In the genomic region with DNA sequence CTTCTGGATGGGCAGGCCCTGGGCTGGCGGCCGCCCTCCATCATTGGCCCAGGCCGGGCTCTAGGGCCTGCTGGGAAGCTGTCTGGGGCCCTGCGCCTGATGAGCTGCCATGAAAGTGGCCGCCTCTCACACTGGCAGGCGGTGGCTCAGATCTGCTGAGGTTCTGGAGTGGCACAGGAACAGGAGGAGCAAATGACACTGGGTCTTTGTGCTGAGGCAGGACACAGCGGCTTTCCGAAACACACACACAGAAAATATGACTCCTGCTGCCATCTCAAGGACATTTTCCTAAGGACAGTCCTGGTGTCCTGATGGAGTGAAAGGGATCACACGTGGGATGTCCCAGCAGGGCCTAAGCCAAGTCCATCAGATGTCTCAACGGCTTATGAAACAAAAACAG, we compare ENCODE assay signal across 14 cellular contexts.
DNase-seq lines count a peak whose midpoint lies in the region; ATAC-seq, FAIRE-seq and TF ChIP-seq lines count a peak whose summit lies in the region.
"Had no signal": no experiment of that assay in that cellular context is flagged by ENCODE, and none has a peak within 500 bp of the region (broad histone marks: within the 10 kb centered on the region; RNA-seq: fewer than 3 reads in every experiment).

No MANE protein-coding gene starts in this region.

- H3K9ac ChIP-seq in BLaER1 = no peak overlapping the region
- no peak overlapping the region for H3K9ac ChIP-seq in GM12878 (ENCODE audit: control insufficient read depth, insufficient read depth, low read length)

- RAD21 ChIA-PET in GM12878 (lab: Charles Lee; ENCODE audit: unreplicated experiment) = no interaction called here

- no peak overlapping the region for H3K4me2 ChIP-seq in BLaER1
- no peak overlapping the region for H3K4me2 ChIP-seq in GM12878 (ENCODE audit: control insufficient read depth, insufficient read depth)

- no peak overlapping the region for H3K4me3 ChIP-seq in BLaER1
- H3K4me3 ChIP-seq in GM12878 = no peak overlapping the region
- H3K4me3 ChIP-seq in A673 (ENCODE audit: low read depth, low read length, poor library complexity, severe bottlenecking) = no peak overlapping the region

- peak overlapping the region; percentile 48 for H3K27ac Mint-ChIP-seq in stimulated activated effector memory CD8-positive, alpha-beta T cell treated with anti-CD3 and anti-CD28 coated beads, Interleukin-12 subunit alpha, Interleukin-12 subunit beta, amount 100 ng/mL, for 72 hours

- intact Hi-C loops in GM12878 (cut with micrococcal nuclease; ENCODE audit: unreplicated experiment) = no loop called here
- intact Hi-C loops in A673 (cut with micrococcal nuclease; ENCODE audit: unreplicated experiment) = no loop called here
- intact Hi-C loops in Right ventricle myocardium inferior (cut with DNase I) = no loop called here

- TF ChIP-seq POLR2A in GM12878 (IDR thresholded peaks at IDR 0.05; ENCODE audit: low read depth, low read length) = no peak

- FAIRE-seq in GM12878 (lab: Jason Lieb, UNC) = no peak

- no peak overlapping the region for H2AFZ ChIP-seq in GM12878 (ENCODE audit: control insufficient read depth, low read depth, low read length)

- no peak for DNase-seq in GM12878 (ENCODE audit: low read depth, low spot score)
- DNase-seq in inferior parietal cortex (ENCODE audit: extremely low spot score) = peak; percentile 23
- no peak for DNase-seq in stimulated activated effector memory CD8-positive, alpha-beta T cell treated with anti-CD3 and anti-CD28 coated beads, Interleukin-12 subunit alpha, Interleukin-12 subunit beta, amount 100 ng/mL, for 72 hours (ENCODE audit: low spot score in 2 of 2)
- no peak for DNase-seq in NCI-H2029 (lab: John Stamatoyannopoulos, UW)
- DNase-seq in A673 (ENCODE audit: low spot score) = no peak
- no peak for DNase-seq in Right ventricle myocardium inferior (ENCODE audit: missing footprints)
- no peak for DNase-seq in KBM-7
- DNase-seq: KG1, NCI-H1092, NCI-H2107, NCI-H226, NCI-H526 treated with DMSO at 0.1 percent for 48 hours had no signal

- no peak overlapping the region for H3K4me3 Mint-ChIP-seq in stimulated activated effector memory CD8-positive, alpha-beta T cell treated with anti-CD3 and anti-CD28 coated beads, Interleukin-12 subunit alpha, Interleukin-12 subunit beta, amount 100 ng/mL, for 72 hours

- H3K27ac ChIP-seq in BLaER1 = peak overlapping the region; percentile 15; the same call in 1 of the 2 replicates
- H3K27ac ChIP-seq in GM12878 (ENCODE audit: control insufficient read depth, insufficient read depth) = no peak overlapping the region
- no peak overlapping the region for H3K27ac ChIP-seq in A673 (ENCODE audit: low read depth, low read length, poor library complexity, severe bottlenecking)
- H3K27ac ChIP-seq: HL-60 had no signal

- H3K4me1 ChIP-seq in BLaER1 (peaks cover 13% of the 10 kb centered on the region), GM12878 (ENCODE audit: control insufficient read depth, insufficient read depth, low read length) (no peaks in the 10 kb centered on the region), A673 (ENCODE audit: insufficient read depth, low read length, poor library complexity, severe bottlenecking) (no peaks in the 10 kb centered on the region)

- WGBS in GM12878 (ENCODE audit: insufficient coverage, insufficient replicate concordance, low lambda C conversion rate, missing lambda C conversion rate) = 99% methylated on average over 10 of the region's 10 CpGs

- no peak for TF ChIP-seq EP300 in GM12878 (IDR thresholded peaks at IDR 0.05; ENCODE audit: borderline replicate concordance in 1 of 2, control insufficient read depth in 1 of 2, low read depth in 2 of 2, low read length in 2 of 2)

- POLR2A ChIA-PET in GM12878 (lab: Charles Lee) (no interaction called here), A673 (lab: Charles Lee; ENCODE audit: low non-redundant PET) (no interaction called here)

- peaks cover 97% of the 10 kb centered on the region for H3K36me3 Mint-ChIP-seq in stimulated activated effector memory CD8-positive, alpha-beta T cell treated with anti-CD3 and anti-CD28 coated beads, Interleukin-12 subunit alpha, Interleukin-12 subunit beta, amount 100 ng/mL, for 72 hours

- CTCF ChIA-PET in GM12878 (lab: Yijun Ruan, JAX) = interaction anchor here (1.6 kb wide), 1 partner anchor 225 kb away, joined by 5 read pairs; no protein-coding TSS in a partner anchor
- CTCF ChIA-PET in A673 (lab: Charles Lee) = no interaction called here

- BruUV-seq in GM12878 (replicated peaks; lab: Mats Ljungman, UMichigan) (TSS peak; percentile 81), A673 (replicated peaks; lab: Mats Ljungman, UMichigan) (no TSS peak)

- H3K9me3 ChIP-seq in BLaER1 = no peaks in the 10 kb centered on the region
- H3K9me3 ChIP-seq in GM12878 (replicated peaks; ENCODE audit: control insufficient read depth, insufficient read depth, low read length) = no peaks in the 10 kb centered on the region
- H3K9me3 ChIP-seq in A673 (ENCODE audit: low read depth, low read length, poor library complexity, severe bottlenecking) = no peaks in the 10 kb centered on the region

- SMC1A ChIA-PET in GM12878 (lab: Charles Lee; ENCODE audit: uncharacterized antibody, unreplicated experiment) = interaction anchor here (1.0 kb wide), 1 partner anchor 9 kb away, joined by 3 read pairs; no protein-coding TSS in a partner anchor

- no peaks in the 10 kb centered on the region for H3K79me2 ChIP-seq in GM12878 (ENCODE audit: control insufficient read depth, insufficient read depth, low read length)

- H3K36me3 ChIP-seq in BLaER1 = peaks cover 98% of the 10 kb centered on the region
- H3K36me3 ChIP-seq in GM12878 (ENCODE audit: control insufficient read depth in 2 of 2, insufficient read depth in 2 of 2, low read length in 1 of 2) = peaks cover 35 to 44% of the 10 kb centered on the region in 2 experiments
- no peaks in the 10 kb centered on the region for H3K36me3 ChIP-seq in A673 (ENCODE audit: insufficient read depth, low read length, poor library complexity, severe bottlenecking)

- H4K20me1 ChIP-seq in BLaER1 (peaks cover 25% of the 10 kb centered on the region; the same call in 1 of the 2 replicates), GM12878 (ENCODE audit: control insufficient read depth, insufficient read depth) (no peaks in the 10 kb centered on the region)

- H3K27me3 ChIP-seq in BLaER1 (no peaks in the 10 kb centered on the region), GM12878 (replicated peaks in 1 of 2; ENCODE audit: control insufficient read depth in 2 of 2, insufficient read depth in 2 of 2, low read length in 1 of 2) (no peaks in the 10 kb centered on the region), A673 (replicated peaks; ENCODE audit: insufficient read depth, low read depth, low read length, poor library complexity) (no peaks in the 10 kb centered on the region)

- TF ChIP-seq RAD21 in GM12878 (IDR thresholded peaks at IDR 0.05; ENCODE audit: insufficient read depth, low read depth, low read length) = no peak

- ATAC-seq in GM12878 (no peak), Right ventricle myocardium inferior (no peak)
- no peak for ATAC-seq in stimulated activated effector memory CD8-positive, alpha-beta T cell treated with anti-CD3 and anti-CD28 coated beads, Interleukin-12 subunit alpha, Interleukin-12 subunit beta, amount 100 ng/mL, for 72 hours

- TF ChIP-seq CTCF in GM12878 (IDR thresholded peaks at IDR 0.05 in 2 of 3, conservative IDR thresholded peaks at IDR 0.05 in 1 of 3; ENCODE audit: control insufficient read depth in 2 of 3, extremely low read depth in 1 of 3, insufficient read depth in 1 of 3, low read depth in 3 of 3, low read length in 3 of 3) (no peak), A673 (conservative IDR thresholded peaks at IDR 0.05; ENCODE audit: low read depth, low read length) (no peak)

- no peaks in the 10 kb centered on the region for H3K9me3 Mint-ChIP-seq in stimulated activated effector memory CD8-positive, alpha-beta T cell treated with anti-CD3 and anti-CD28 coated beads, Interleukin-12 subunit alpha, Interleukin-12 subunit beta, amount 100 ng/mL, for 72 hours

- peaks cover 4% of the 10 kb centered on the region for H3K4me1 Mint-ChIP-seq in stimulated activated effector memory CD8-positive, alpha-beta T cell treated with anti-CD3 and anti-CD28 coated beads, Interleukin-12 subunit alpha, Interleukin-12 subunit beta, amount 100 ng/mL, for 72 hours

- in situ Hi-C loops in GM12878 (cut with MboI) (no loop called here), KBM-7 (cut with MboI; ENCODE audit: low pct_unique_long_range_greater_than_20kb, low sequenced_read_pairs) (no loop called here)

TF ChIP-seq in GM12878, 131 proteins besides CTCF, POLR2A, EP300 and RAD21:
- no peak for TF ChIP-seq TBL1XR1 (IDR thresholded peaks at IDR 0.05; ENCODE audit: low read depth, low read length)
